ENCODE assay signal across 16 cellular contexts in the genomic region with DNA sequence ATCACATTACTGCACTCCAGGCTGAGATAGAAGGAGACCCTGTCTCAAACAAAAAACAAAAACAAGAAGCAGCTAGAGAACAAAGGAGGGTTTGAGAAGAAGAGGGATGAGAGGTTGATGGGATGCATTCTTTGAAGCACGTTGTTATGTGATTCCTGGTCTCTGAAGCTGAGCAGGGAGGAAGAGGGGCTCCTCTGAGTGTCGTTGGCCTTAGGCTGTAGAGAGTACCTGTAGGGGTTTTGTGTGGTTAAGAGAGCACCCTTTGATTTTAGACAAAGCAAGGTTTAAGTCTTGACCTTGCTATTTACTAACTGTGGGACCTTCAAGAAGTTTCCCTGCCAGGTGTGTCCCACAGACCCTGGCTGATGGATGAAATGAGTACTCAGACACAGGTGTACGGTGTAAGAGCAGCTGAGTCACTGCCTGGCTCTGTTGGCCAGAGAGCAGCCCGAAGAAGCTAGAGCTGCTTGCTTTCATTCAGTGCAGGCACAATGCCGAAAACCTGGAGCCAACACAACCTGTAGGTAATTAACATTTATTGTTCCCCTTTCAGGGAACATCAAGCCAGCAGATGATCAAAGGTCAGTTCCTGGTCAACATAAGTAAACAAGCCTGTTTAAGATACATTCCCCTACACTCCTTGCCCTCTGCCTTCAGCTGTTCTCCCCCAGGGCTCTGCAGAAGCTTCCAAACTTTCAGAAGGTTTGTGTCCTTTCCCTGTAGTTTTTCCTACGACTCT.
A peak's percentile ranks its signal among the peaks of the same experiment; 100 is the strongest.
DNase-seq lines count a peak whose midpoint lies in the region; ATAC-seq and TF ChIP-seq lines count a peak whose summit lies in the region.
"Had no signal": no experiment of that assay in that cellular context is flagged by ENCODE, and none has a peak within 500 bp of the region (broad histone marks: within the 10 kb centered on the region; RNA-seq: fewer than 3 reads in every experiment).

No MANE protein-coding gene starts in this region.

- 43 to 45% methylated on average over 6 of the region's 6 CpGs for WGBS in GM23248 (ENCODE audit: low coverage in 1 of 2, low lambda C conversion rate in 2 of 2, missing lambda C conversion rate in 2 of 2), 2 experiments

- POLR2A ChIA-PET in Panc1 (lab: Charles Lee), result no interaction called here

- TF ChIP-seq CTCF in Panc1 (IDR thresholded peaks at IDR 0.05), result no peak
- TF ChIP-seq CTCF in GM13976 (IDR thresholded peaks at IDR 0.05; ENCODE audit: borderline replicate concordance, control extremely low read depth, extremely low read depth, insufficient read depth, missing control alignments), result no peak

- no peaks in the 10 kb centered on the region for H3K36me3 ChIP-seq in GM23248 (ENCODE audit: low read depth)
- H3K36me3 ChIP-seq in Panc1 (ENCODE audit: control insufficient read depth, insufficient read depth, low read length), result peaks cover 3% of the 10 kb centered on the region; the same call in 1 of the 2 replicates
- H3K36me3 ChIP-seq: thyroid gland had no signal

- H3K9ac ChIP-seq in GM23248, result no peak overlapping the region
- H3K9ac ChIP-seq: parathyroid adenoma had no signal

- no peaks in the 10 kb centered on the region for H3K79me2 ChIP-seq in GM23248 (ENCODE audit: insufficient read depth)
- H3K79me2 ChIP-seq: parathyroid adenoma had no signal

- in situ Hi-C loops in GM23248 (cut with MboI), result no loop called here
- in situ Hi-C loops in Panc1 (cut with HindIII; ENCODE audit: low pct_unique_long_range_greater_than_20kb, low sequenced_read_pairs), result no loop called here
- in situ Hi-C loops in GM13976 (cut with MboI; ENCODE audit: low sequenced_read_pairs, unreplicated experiment), result no loop called here

- H3K27me3 ChIP-seq in GM23248 (replicated peaks; ENCODE audit: insufficient read depth), result no peaks in the 10 kb centered on the region
- no peaks in the 10 kb centered on the region for H3K27me3 ChIP-seq in Panc1 (ENCODE audit: control insufficient read depth, insufficient read depth, low read length)
- H3K27me3 ChIP-seq: thyroid gland had no signal

- H3K4me3 ChIP-seq in GM23248 (no peak overlapping the region), Panc1 (ENCODE audit: low read depth in 2 of 2, low read length in 2 of 2) (no peak overlapping the region)
- H3K4me3 ChIP-seq: HAP-1, thyroid gland had no signal

- no peaks in the 10 kb centered on the region for H3K9me2 ChIP-seq in GM23248 (ENCODE audit: insufficient read depth)

- ATAC-seq in Panc1 (peak; percentile 79), HG03108 (IDR thresholded peaks at IDR 0.05; ENCODE audit: unreplicated experiment) (no peak)

- H2AFZ ChIP-seq in GM23248, result no peak overlapping the region
- H2AFZ ChIP-seq: parathyroid adenoma had no signal

- H4K20me1 ChIP-seq in GM23248 (ENCODE audit: insufficient read depth), result no peaks in the 10 kb centered on the region

- peaks cover 7% of the 10 kb centered on the region; the same call in 1 of the 2 replicates for H3K4me1 ChIP-seq in GM23248 (ENCODE audit: insufficient read depth)
- H3K4me1 ChIP-seq in Panc1 (ENCODE audit: control insufficient read depth, insufficient read depth, low read length), result peaks cover 36% of the 10 kb centered on the region
- H3K4me1 ChIP-seq: HAP-1, parathyroid adenoma had no signal

- DNase-seq in GM23248 (no peak), Panc1 (ENCODE audit: low read depth, low spot score) (no peak), islet precursor cell (peak; percentile 75), renal cortical epithelial cell (ENCODE audit: low read depth) (peak; percentile 9), NCI-H1105 (lab: John Stamatoyannopoulos, UW) (no peak), GM13976 (ENCODE audit: low spot score) (no peak)
- no peak for DNase-seq in stimulated activated naive CD4-positive, alpha-beta T cell (lab: John Stamatoyannopoulos, UW)
- DNase-seq: activated CD4-positive, alpha-beta T cell treated with anti-CD3 and anti-CD28 coated beads for 1 hour; cerebellar nuclear complex; NCI-H1436 treated with DMSO at 0.1 percent for 48 hours; NCI-H2227 treated with DMSO at 0.1 percent for 48 hours; SIG-M5; thyroid gland had no signal

- no TSS peak for BruUV-seq in Panc1 (replicated peaks; lab: Mats Ljungman, UMichigan)

- H3K9me3 ChIP-seq in GM23248 (ENCODE audit: low read depth) (no peaks in the 10 kb centered on the region), Panc1 (ENCODE audit: control insufficient read depth, insufficient read depth, low read depth, low read length) (no peaks in the 10 kb centered on the region)
- H3K9me3 ChIP-seq: HAP-1, thyroid gland had no signal

- intact Hi-C loops in Panc1 (cut with micrococcal nuclease; ENCODE audit: unreplicated experiment), result no loop called here

- CTCF ChIA-PET in Panc1 (lab: Charles Lee), result interaction anchor here (0.6 to 1.0 kb wide), 2 partner anchors 20 to 30 kb away, joined by 3 to 11 read pairs; no protein-coding TSS in a partner anchor

- no peaks in the 10 kb centered on the region for H3F3A ChIP-seq in GM23248 (ENCODE audit: insufficient read depth)

- 0 out of 2 replicates have a peak overlapping the region, but pooled peaks have one; percentile 37 for H3K27ac ChIP-seq in GM23248
- peak overlapping the region; percentile 78 for H3K27ac ChIP-seq in Panc1 (ENCODE audit: low read length)
- H3K27ac ChIP-seq: parathyroid adenoma, thyroid gland had no signal

- H3K4me2 ChIP-seq in GM23248 (ENCODE audit: unreplicated experiment), result no peak overlapping the region

Comparison
In these comparisons a context has a peak if more than half of its experiments do, and no peak if none do; other contexts are left out.
1. DNase-seq: peak in islet precursor cell (single experiment) and renal cortical epithelial cell (single experiment); none in GM23248 (single experiment), Panc1 (single experiment), NCI-H1105 (single experiment), stimulated activated naive CD4-positive, alpha-beta T cell (0 of 6) and GM13976 (single experiment).